ENCODE assay signal across 26 cellular contexts in genomic region chr17:17743391-17744112, GRCh38.
"Had no signal": no experiment of that assay in that cellular context is flagged by ENCODE, and none has a peak within 500 bp of the region (broad histone marks: within the 10 kb centered on the region; RNA-seq: fewer than 3 reads in every experiment).

No MANE protein-coding gene starts in this region.

- H3K27ac Mint-ChIP-seq: activated naive CD8-positive, alpha-beta T cell treated with anti-CD3 and anti-CD28 coated beads, Interleukin-2, amount 10 ng/mL, durations not matched to agents 7 days and 5 days; activated T-cell treated with anti-CD3 and anti-CD28 coated beads, Interleukin-2, amount 50 U/mL, for 24 hours; activated T-helper 2 cell treated with anti-CD3 and anti-CD28 coated beads, Interferon-gamma antibody, Interleukin-2, Interleukin-4, amounts not matched to agents 10 μg/mL and 5 μg/mL and 100 μg/mL, durations not matched to agents 14 hours and 24 hours and 36 hours; T-cell; T-helper 2 cell treated with Interferon-gamma antibody and Interleukin-4, amounts not matched to agents 5 μg/mL and 100 μg/mL, for 36 hours had no signal

- H3K4me3 Mint-ChIP-seq: activated naive CD8-positive, alpha-beta T cell treated with anti-CD3 and anti-CD28 coated beads, Interleukin-2, amount 10 ng/mL, durations not matched to agents 7 days and 5 days; activated T-cell treated with anti-CD3 and anti-CD28 coated beads, Interleukin-2, amount 50 U/mL, for 24 hours; naive thymus-derived CD8-positive, alpha-beta T cell; T-cell; T-helper 2 cell treated with Interferon-gamma antibody and Interleukin-4, amounts not matched to agents 5 μg/mL and 100 μg/mL, for 36 hours had no signal

- H3K9me3 ChIP-seq: left ventricle myocardium inferior, ovary, prostate gland, spleen, tibial artery had no signal

- H3K36me3 ChIP-seq: cardiac muscle cell, left ventricle myocardium inferior, ovary, prostate gland, tibial artery had no signal

- H3K27me3 Mint-ChIP-seq: activated naive CD8-positive, alpha-beta T cell treated with anti-CD3 and anti-CD28 coated beads, Interleukin-2, amount 10 ng/mL, durations not matched to agents 7 days and 5 days; activated T-cell treated with anti-CD3 and anti-CD28 coated beads, Interleukin-2, amount 50 U/mL, for 24 hours; naive thymus-derived CD8-positive, alpha-beta T cell; T-cell had no signal

- DNase-seq: activated CD4-positive, alpha-beta T cell treated with anti-CD3 and anti-CD28 coated beads, Interleukin-2, amount 50 U/mL, for 1 hour; activated CD4-positive, CD25-positive, alpha-beta regulatory T cell treated with anti-CD3 and anti-CD28 coated beads, Interleukin-2, amount 50 U/mL, for 72 hours; activated naive CD4-positive, alpha-beta T cell treated with Interleukin-2 at 50 U/mL for 16 hours; activated naive CD8-positive, alpha-beta T cell treated with anti-CD3 and anti-CD28 coated beads, Interleukin-2, amount 10 ng/mL, durations not matched to agents 7 days and 5 days; activated T-cell treated with anti-CD3 and anti-CD28 coated beads, Interleukin-2, amount 50 U/mL, for 24 hours; amniotic stem cell; dermis blood vessel endothelial cell; effector memory CD4-positive, alpha-beta T cell; foreskin melanocyte; hippocampal formation; kidney glomerular epithelial cell; left ventricle myocardium inferior; naive thymus-derived CD8-positive, alpha-beta T cell; ovary; spleen; stimulated activated CD4-positive, alpha-beta T cell treated with anti-CD3 and anti-CD28 coated beads, Interleukin-4, amount 100 ng/mL, for 24 hours; stimulated activated naive CD8-positive, alpha-beta T cell treated with anti-CD3 and anti-CD28 coated beads, Interleukin-15, Interleukin-2, amounts not matched to agents 100 U/mL and 50 U/mL, for 24 hours; T-cell; tibial artery; WERI-Rb-1 had no signal

- H3K36me3 Mint-ChIP-seq: mesothelial cell of epicardium; naive thymus-derived CD8-positive, alpha-beta T cell; T-cell had no signal

- H3K27me3 ChIP-seq: cardiac muscle cell, ovary, spleen, tibial artery had no signal

- H3K9me3 Mint-ChIP-seq: activated naive CD8-positive, alpha-beta T cell treated with anti-CD3 and anti-CD28 coated beads, Interleukin-2, amount 10 ng/mL, durations not matched to agents 7 days and 5 days; activated T-cell treated with anti-CD3 and anti-CD28 coated beads, Interleukin-2, amount 50 U/mL, for 24 hours; activated T-helper 2 cell treated with anti-CD3 and anti-CD28 coated beads, Interferon-gamma antibody, Interleukin-2, Interleukin-4, amounts not matched to agents 10 μg/mL and 5 μg/mL and 100 μg/mL, durations not matched to agents 14 hours and 24 hours and 36 hours; mesothelial cell of epicardium; naive thymus-derived CD8-positive, alpha-beta T cell; T-cell; T-helper 2 cell treated with Interferon-gamma antibody and Interleukin-4, amounts not matched to agents 5 μg/mL and 100 μg/mL, for 36 hours had no signal

- H3K4me3 ChIP-seq: cardiac muscle cell, left ventricle myocardium inferior, ovary, prostate gland, spleen, tibial artery had no signal

- ATAC-seq: esophagus mucosa; naive thymus-derived CD8-positive, alpha-beta T cell; stimulated activated naive CD8-positive, alpha-beta T cell treated with anti-CD3 and anti-CD28 coated beads, Interleukin-15, Interleukin-2, amounts not matched to agents 100 U/mL and 50 U/mL, for 24 hours; T-cell had no signal

- H3K27ac ChIP-seq: cardiac muscle cell, left ventricle myocardium inferior, ovary, prostate gland, spleen, tibial artery, WERI-Rb-1 had no signal
